Comparison of ENCODE assay signal across 14 cellular contexts in genomic region chr7:30032310-30033125, GRCh38. TPM values are rescaled to one million over a fixed set of nuclear protein-coding genes. Genes with fewer than 3 reads are reported as not detected.
DNase-seq lines count a peak whose midpoint lies in the region; ATAC-seq, FAIRE-seq and TF ChIP-seq lines count a peak whose summit lies in the region.
"Had no signal": no experiment of that assay in that cellular context is flagged by ENCODE, and none has a peak within 500 bp of the region (broad histone marks: within the 10 kb centered on the region; RNA-seq: fewer than 3 reads in every experiment).

No MANE protein-coding gene starts in this region.

- H3K4me1 Mint-ChIP-seq in HFFc6 (ENCODE audit: low read depth) (peaks cover 8% of the 10 kb centered on the region), astrocyte (ENCODE audit: low read depth, unreplicated experiment) (peaks cover 7% of the 10 kb centered on the region), mesothelial cell of epicardium (peaks cover 13% of the 10 kb centered on the region)

- no peak for ATAC-seq in HG02759 (IDR thresholded peaks at IDR 0.05; ENCODE audit: unreplicated experiment)
- ATAC-seq in HG02970 (IDR thresholded peaks at IDR 0.05; ENCODE audit: low FRiP score, unreplicated experiment): no peak

- H3K27me3 Mint-ChIP-seq in HFFc6 (ENCODE audit: insufficient read depth) (no peaks in the 10 kb centered on the region), astrocyte (ENCODE audit: low read depth, unreplicated experiment) (no peaks in the 10 kb centered on the region), mesothelial cell of epicardium (ENCODE audit: low read depth) (no peaks in the 10 kb centered on the region)
- H3K27me3 Mint-ChIP-seq: activated naive CD8-positive, alpha-beta T cell treated with anti-CD3 and anti-CD28 coated beads, Interleukin-2, amount 10 ng/mL, durations not matched to agents 7 days and 5 days; CD4-positive, alpha-beta T cell had no signal

- H3K9me3 Mint-ChIP-seq in HFFc6 (no peaks in the 10 kb centered on the region), astrocyte (ENCODE audit: unreplicated experiment) (no peaks in the 10 kb centered on the region), mesothelial cell of epicardium (no peaks in the 10 kb centered on the region)
- H3K9me3 Mint-ChIP-seq: activated naive CD8-positive, alpha-beta T cell treated with anti-CD3 and anti-CD28 coated beads, Interleukin-2, amount 10 ng/mL, durations not matched to agents 7 days and 5 days; CD4-positive, alpha-beta T cell had no signal

- H3K27ac Mint-ChIP-seq in HFFc6 (peak overlapping the region; percentile 64), astrocyte (ENCODE audit: unreplicated experiment) (no peak overlapping the region), mesothelial cell of epicardium (peak overlapping the region; percentile 69)
- H3K27ac Mint-ChIP-seq: activated naive CD8-positive, alpha-beta T cell treated with anti-CD3 and anti-CD28 coated beads, Interleukin-2, amount 10 ng/mL, durations not matched to agents 7 days and 5 days; CD4-positive, alpha-beta T cell had no signal

- peak overlapping the region; percentile 38 for H3K4me2 ChIP-seq in astrocyte (ENCODE audit: low read length)

- peaks cover 16% of the 10 kb centered on the region for H3K4me1 ChIP-seq in astrocyte (ENCODE audit: insufficient read depth, low read length)

- H2AFZ ChIP-seq in astrocyte (ENCODE audit: low read depth, low read length): no peak overlapping the region

- no peak overlapping the region for H3K9ac ChIP-seq in astrocyte (ENCODE audit: low read length)

- H3K4me3 Mint-ChIP-seq in HFFc6 (peak overlapping the region; percentile 44), astrocyte (ENCODE audit: unreplicated experiment) (no peak overlapping the region), mesothelial cell of epicardium (no peak overlapping the region)
- H3K4me3 Mint-ChIP-seq: activated naive CD8-positive, alpha-beta T cell treated with anti-CD3 and anti-CD28 coated beads, Interleukin-2, amount 10 ng/mL, durations not matched to agents 7 days and 5 days had no signal

- TF ChIP-seq CTCF in HFFc6 (IDR thresholded peaks at IDR 0.05): no peak
- no peak for TF ChIP-seq CTCF in astrocyte (IDR thresholded peaks at IDR 0.05; ENCODE audit: insufficient read depth, low read depth, low read length)
- TF ChIP-seq CTCF in mesothelial cell of epicardium (IDR thresholded peaks at IDR 0.05; ENCODE audit: unreplicated experiment): no peak
- TF ChIP-seq CTCF in dorsolateral prefrontal cortex (IDR thresholded peaks at IDR 0.05 in 54 of 56, conservative IDR thresholded peaks at IDR 0.05 in 2 of 56; ENCODE audit: low read depth in 1 of 56, partially characterized antibody in 56 of 56): no peak

- peaks cover 46% of the 10 kb centered on the region for H4K20me1 ChIP-seq in astrocyte (ENCODE audit: insufficient read depth, low read length)

- intact Hi-C loops in dorsolateral prefrontal cortex (cut with DNase I): no loop called here

- no peaks in the 10 kb centered on the region for H3K36me3 ChIP-seq in astrocyte (ENCODE audit: insufficient read depth, low read length)
- H3K36me3 ChIP-seq: tibial artery had no signal

- H3K27ac ChIP-seq in astrocyte (ENCODE audit: low read depth, low read length) (no peak overlapping the region), dorsolateral prefrontal cortex (peak overlapping the region in 11 of 59 donors; percentile 5 to 75 (median 26))
- H3K27ac ChIP-seq: tibial artery had no signal

- H3K9me3 ChIP-seq in astrocyte (ENCODE audit: insufficient read depth, low read depth, low read length): no peaks in the 10 kb centered on the region
- H3K9me3 ChIP-seq: tibial artery had no signal

- H3K36me3 Mint-ChIP-seq in HFFc6 (ENCODE audit: low read depth) (no peaks in the 10 kb centered on the region), astrocyte (ENCODE audit: low read depth, unreplicated experiment) (peaks cover 2% of the 10 kb centered on the region), mesothelial cell of epicardium (peaks cover 12% of the 10 kb centered on the region)
- H3K36me3 Mint-ChIP-seq: activated naive CD8-positive, alpha-beta T cell treated with anti-CD3 and anti-CD28 coated beads, Interleukin-2, amount 10 ng/mL, durations not matched to agents 7 days and 5 days had no signal

- peaks cover 55% of the 10 kb centered on the region for H3K79me2 ChIP-seq in astrocyte (ENCODE audit: insufficient read depth, low read length)

- H3K27me3 ChIP-seq in astrocyte (ENCODE audit: insufficient read depth, low read length) (no peaks in the 10 kb centered on the region), dorsolateral prefrontal cortex (no peaks in the 10 kb centered on the region)
- H3K27me3 ChIP-seq: tibial artery had no signal

- H3K4me3 ChIP-seq in astrocyte (ENCODE audit: insufficient read depth, low read depth, low read length) (no peak overlapping the region), dorsolateral prefrontal cortex (peak overlapping the region in 1 of 59 donors; percentile 8)
- H3K4me3 ChIP-seq: tibial artery had no signal

- peak; percentile 28 for DNase-seq in AG20443 (ENCODE audit: low spot score)
- DNase-seq in HFFc6: peak; percentile 74
- DNase-seq in astrocyte (ENCODE audit: low read depth): peak; percentile 38
- DNase-seq in mesothelial cell of epicardium (ENCODE audit: low spot score in 2 of 2, unreplicated experiment in 2 of 2): no peak
- DNase-seq in dorsolateral prefrontal cortex: no peak
- DNase-seq in NCI-H446 treated with DMSO at 0.1 percent for 48 hours (lab: John Stamatoyannopoulos, UW): no peak
- DNase-seq: activated naive CD8-positive, alpha-beta T cell treated with anti-CD3 and anti-CD28 coated beads, Interleukin-2, amount 10 ng/mL, durations not matched to agents 7 days and 5 days; CD4-positive, alpha-beta T cell; effector CD8-positive, alpha-beta T cell; midbrain; MV-4-11; tibial artery had no signal

- no peak for FAIRE-seq in astrocyte (lab: Jason Lieb, UNC)

RNA-seq across cellular contexts. Expression of gene PLEKHA8, which starts 4.3 kb away (rescaled TPM):
- 10 to 100 TPM in 2 of 6 experiments, 1 to 10 TPM in 4; 9.1 to 10.1 (median 9.6) TPM for total RNA-seq in HFFc6 (2021; fragmentation: NEBNext Ultra II Directional; extraction: Animal tissue kit (Norgen Biotek cat#: 25700))
- total RNA-seq in astrocyte (26.3 and 34.7 TPM in 2 replicates), mesothelial cell of epicardium (39.8 to 43.5 TPM (median 40.3 TPM) in 3 replicates), dorsolateral prefrontal cortex (10 to 100 TPM; 11.8 to 29.6 (median 17.7) TPM)

RNA-seq across cellular contexts. Expression of gene FKBP14, which starts 6.0 kb away (rescaled TPM):
- 10 to 100 TPM; 60.0 to 73.0 (median 64.4) TPM for total RNA-seq in HFFc6 (2021; fragmentation: NEBNext Ultra II Directional; extraction: Animal tissue kit (Norgen Biotek cat#: 25700))
- total RNA-seq in astrocyte (100 and 123 TPM in 2 replicates), mesothelial cell of epicardium (42.4 to 48.0 TPM (median 45.5 TPM) in 3 replicates), dorsolateral prefrontal cortex (10 to 100 TPM in 102 of 120 experiments, 1 to 10 TPM in 18; 7.0 to 20.9 (median 12.4) TPM)

RNA-seq across cellular contexts. Expression of gene SCRN1, which starts 42.9 kb away (rescaled TPM):
- total RNA-seq in HFFc6 (2021; fragmentation: NEBNext Ultra II Directional; extraction: Animal tissue kit (Norgen Biotek cat#: 25700)): 100 to 1,000 TPM; 137 to 168 (median 145) TPM
- total RNA-seq in astrocyte: 98.3 and 116 TPM in 2 replicates
- total RNA-seq in mesothelial cell of epicardium: 81.3 to 86.4 TPM (median 85.0 TPM) in 3 replicates
- total RNA-seq in dorsolateral prefrontal cortex: 100 to 1,000 TPM; 200 to 387 (median 298) TPM

Comparison
In these comparisons a context has a peak if more than half of its experiments do, and no peak if none do; other contexts are left out.
1. DNase-seq: peak in AG20443 (single experiment), HFFc6 (single experiment) and astrocyte (single experiment); none in mesothelial cell of epicardium (0 of 2), dorsolateral prefrontal cortex (0 of 10) and NCI-H446 treated with DMSO at 0.1 percent for 48 hours (single experiment).